Comparison of ENCODE assay signal across 11 cellular contexts in the genomic region with DNA sequence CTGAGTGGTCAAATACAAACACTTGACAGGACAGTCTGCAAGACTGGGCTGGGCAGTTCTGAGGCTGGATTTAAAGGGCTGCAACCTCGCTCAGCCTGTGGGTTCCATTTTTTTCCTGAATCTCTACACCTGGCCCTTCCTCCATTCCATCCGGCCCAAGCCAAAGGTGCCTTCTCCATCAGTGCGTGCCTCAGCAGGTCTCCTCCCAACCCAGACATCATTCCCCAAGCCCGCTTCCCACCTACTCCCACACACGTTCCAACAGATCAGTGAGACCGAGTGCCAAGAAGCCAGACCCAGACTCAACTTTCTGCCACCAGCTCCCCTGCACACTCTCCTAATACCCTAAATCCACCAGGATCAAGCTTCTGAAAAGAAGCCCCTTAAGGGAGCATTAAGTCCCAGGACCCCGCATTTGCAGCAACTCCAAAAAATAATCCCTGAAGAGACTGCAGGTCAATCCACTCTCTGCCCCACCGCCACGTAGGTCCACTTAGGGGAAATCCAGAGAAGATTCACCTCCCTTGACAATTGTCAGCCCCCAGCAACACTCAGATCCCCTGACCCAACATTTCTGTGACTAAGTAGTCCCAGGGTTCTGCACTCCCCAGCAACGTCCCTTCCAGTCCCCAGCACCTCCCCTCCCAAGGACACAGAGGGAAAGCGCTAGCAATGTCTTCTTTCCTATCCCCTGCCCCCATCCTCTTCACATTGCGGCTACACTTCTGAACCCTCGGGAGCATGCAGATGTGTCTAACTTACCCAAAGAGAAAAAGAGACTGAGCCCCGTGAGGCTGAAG. TPM values are rescaled to one million over a fixed set of nuclear protein-coding genes. Genes with fewer than 3 reads are reported as not detected.
DNase-seq lines count a peak whose midpoint lies in the region; FAIRE-seq and TF ChIP-seq lines count a peak whose summit lies in the region.
"Had no signal": no experiment of that assay in that cellular context is flagged by ENCODE, and none has a peak within 500 bp of the region (broad histone marks: within the 10 kb centered on the region; RNA-seq: fewer than 3 reads in every experiment).

No MANE protein-coding gene starts in this region.

- FAIRE-seq in astrocyte (lab: Jason Lieb, UNC): no peak

- H3K36me3 ChIP-seq in BLaER1 treated with 17β-estradiol and CSF1 and Interleukin-3, amounts not matched to agents 10 nM and 100 nM: no peaks in the 10 kb centered on the region
- no peaks in the 10 kb centered on the region for H3K36me3 ChIP-seq in astrocyte (ENCODE audit: insufficient read depth, low read length)
- no peaks in the 10 kb centered on the region for H3K36me3 ChIP-seq in iPS DF 6.9 (ENCODE audit: control insufficient read depth, insufficient read depth, low read length)
- no peaks in the 10 kb centered on the region for H3K36me3 ChIP-seq in ovary
- H3K36me3 ChIP-seq in GM23248 (ENCODE audit: low read depth): no peaks in the 10 kb centered on the region

- peaks cover 61% of the 10 kb centered on the region for H3K27me3 Mint-ChIP-seq in astrocyte (ENCODE audit: low read depth, unreplicated experiment)
- H3K27me3 Mint-ChIP-seq in activated CD4-positive, alpha-beta T cell treated with anti-CD3 and anti-CD28 coated beads, Interleukin-2, amount 10 ng/mL, durations not matched to agents 7 days and 5 days: peaks cover 11% of the 10 kb centered on the region

- no peaks in the 10 kb centered on the region for H3K9me2 ChIP-seq in GM23248 (ENCODE audit: insufficient read depth)

- no peaks in the 10 kb centered on the region for H3K27me3 ChIP-seq in BLaER1 treated with 17β-estradiol and CSF1 and Interleukin-3, amounts not matched to agents 10 nM and 100 nM
- H3K27me3 ChIP-seq in astrocyte (ENCODE audit: insufficient read depth, low read length): peaks cover 23% of the 10 kb centered on the region
- H3K27me3 ChIP-seq in iPS DF 6.9 (ENCODE audit: control insufficient read depth, insufficient read depth, low read length): peaks cover 12% of the 10 kb centered on the region
- H3K27me3 ChIP-seq in ovary: no peaks in the 10 kb centered on the region
- peaks cover 25% of the 10 kb centered on the region for H3K27me3 ChIP-seq in GM23248 (replicated peaks; ENCODE audit: insufficient read depth)

- H3K79me2 ChIP-seq in astrocyte (ENCODE audit: insufficient read depth, low read length) (no peaks in the 10 kb centered on the region), GM23248 (ENCODE audit: insufficient read depth) (no peaks in the 10 kb centered on the region)

- peaks cover 19 to 33% (median 28%) of the 10 kb centered on the region in 10 experiments for H3K4me1 ChIP-seq in BLaER1 treated with 17β-estradiol and CSF1 and Interleukin-3, amounts not matched to agents 10 nM and 100 nM
- H3K4me1 ChIP-seq in astrocyte (ENCODE audit: insufficient read depth, low read length): no peaks in the 10 kb centered on the region
- peaks cover 15% of the 10 kb centered on the region for H3K4me1 ChIP-seq in iPS DF 6.9 (ENCODE audit: control insufficient read depth, insufficient read depth, low read length)
- H3K4me1 ChIP-seq in ovary (ENCODE audit: insufficient read depth): no peaks in the 10 kb centered on the region
- no peaks in the 10 kb centered on the region for H3K4me1 ChIP-seq in GM23248 (ENCODE audit: insufficient read depth)

- in situ Hi-C loops in GM23248 (cut with MboI): no loop called here

- CTCF ChIA-PET in activated CD4-positive, alpha-beta T cell treated with anti-CD3 and anti-CD28 coated beads, Interleukin-2, amount 10 ng/mL, durations not matched to agents 7 days and 5 days (lab: Charles Lee): no interaction called here

- peak overlapping the region in 2 of 11 experiments; percentile 5 to 17; a peak in 3 of 22 replicates for H3K9ac ChIP-seq in BLaER1 treated with 17β-estradiol and CSF1 and Interleukin-3, amounts not matched to agents 10 nM and 100 nM
- no peak overlapping the region for H3K9ac ChIP-seq in astrocyte (ENCODE audit: low read length)
- no peak overlapping the region for H3K9ac ChIP-seq in GM23248

- POLR2A ChIA-PET in activated CD4-positive, alpha-beta T cell treated with anti-CD3 and anti-CD28 coated beads, Interleukin-2, amount 10 ng/mL, durations not matched to agents 7 days and 5 days (lab: Charles Lee): no interaction called here

- H3K36me3 Mint-ChIP-seq in astrocyte (ENCODE audit: low read depth, unreplicated experiment): no peaks in the 10 kb centered on the region
- no peaks in the 10 kb centered on the region for H3K36me3 Mint-ChIP-seq in activated CD4-positive, alpha-beta T cell treated with anti-CD3 and anti-CD28 coated beads, Interleukin-2, amount 10 ng/mL, durations not matched to agents 7 days and 5 days (ENCODE audit: low read depth)

- no peak for TF ChIP-seq CTCF in astrocyte (IDR thresholded peaks at IDR 0.05; ENCODE audit: insufficient read depth, low read depth, low read length)
- TF ChIP-seq CTCF in ovary (IDR thresholded peaks at IDR 0.05): no peak

- intact Hi-C loops in ovary (cut with DNase I): no loop called here

- H3K4me2 ChIP-seq in BLaER1 treated with 17β-estradiol and CSF1 and Interleukin-3, amounts not matched to agents 10 nM and 100 nM: peak overlapping the region; percentile 36 to 80 (median 61); a peak in 21 of 22 replicates
- H3K4me2 ChIP-seq in astrocyte (ENCODE audit: low read length) (peak overlapping the region; percentile 45), GM23248 (ENCODE audit: unreplicated experiment) (no peak overlapping the region)

- H2AFZ ChIP-seq in astrocyte (ENCODE audit: low read depth, low read length) (peak overlapping the region; percentile 55), GM23248 (no peak overlapping the region)

- H3K27ac Mint-ChIP-seq in astrocyte (ENCODE audit: unreplicated experiment): peak overlapping the region; percentile 34
- no peak overlapping the region for H3K27ac Mint-ChIP-seq in activated CD4-positive, alpha-beta T cell treated with anti-CD3 and anti-CD28 coated beads, Interleukin-2, amount 10 ng/mL, durations not matched to agents 7 days and 5 days

- no peak overlapping the region for H3K4me3 ChIP-seq in BLaER1 treated with 17β-estradiol and CSF1 and Interleukin-3, amounts not matched to agents 10 nM and 100 nM
- H3K4me3 ChIP-seq in astrocyte (ENCODE audit: insufficient read depth, low read depth, low read length): no peak overlapping the region
- peak overlapping the region; percentile 61; the same call in 1 of the 2 replicates for H3K4me3 ChIP-seq in iPS DF 6.9 (ENCODE audit: low read length)
- peak overlapping the region; percentile 33 for H3K4me3 ChIP-seq in ovary
- H3K4me3 ChIP-seq in GM23248: no peak overlapping the region

- DNase-seq in astrocyte (ENCODE audit: low read depth): no peak
- DNase-seq in iPS DF 6.9 (ENCODE audit: low read depth, low spot score): no peak
- no peak for DNase-seq in ovary
- no peak for DNase-seq in GM23248
- DNase-seq in NCI-H2081 treated with DMSO at 0.1 percent for 48 hours (lab: John Stamatoyannopoulos, UW): no peak
- no peak for DNase-seq in activated CD4-positive, alpha-beta T cell treated with anti-CD3 and anti-CD28 coated beads, Interleukin-2, amount 10 ng/mL, durations not matched to agents 7 days and 5 days
- DNase-seq in NCI-H1436 (lab: John Stamatoyannopoulos, UW): no peak
- DNase-seq: stimulated activated CD4-positive, alpha-beta T cell treated with anti-CD3 and anti-CD28 coated beads, Interleukin-4, amount 100 ng/mL, for 4 hours had no signal

- TF ChIP-seq POLR2A in ovary (IDR thresholded peaks at IDR 0.05): no peak

- no peaks in the 10 kb centered on the region; a peak in 1 of 22 replicates for H4K20me1 ChIP-seq in BLaER1 treated with 17β-estradiol and CSF1 and Interleukin-3, amounts not matched to agents 10 nM and 100 nM
- H4K20me1 ChIP-seq in astrocyte (ENCODE audit: insufficient read depth, low read length) (no peaks in the 10 kb centered on the region), GM23248 (ENCODE audit: insufficient read depth) (no peaks in the 10 kb centered on the region)

- no peak overlapping the region for H3K27ac ChIP-seq in BLaER1 treated with 17β-estradiol and CSF1 and Interleukin-3, amounts not matched to agents 10 nM and 100 nM
- H3K27ac ChIP-seq in astrocyte (ENCODE audit: low read depth, low read length): no peak overlapping the region
- H3K27ac ChIP-seq in iPS DF 6.9 (ENCODE audit: low read length): no peak overlapping the region
- H3K27ac ChIP-seq in ovary: no peak overlapping the region
- no peak overlapping the region for H3K27ac ChIP-seq in GM23248

- no CpG with 5 or more reads among the region's 14 CpGs for WGBS in iPS DF 6.9 (ENCODE audit: insufficient coverage, insufficient read length)
- 13 to 14% (median 14%) methylated on average over 14 of the region's 14 CpGs for WGBS in ovary, 3 donors
- WGBS in GM23248 (ENCODE audit: low coverage in 1 of 2, low lambda C conversion rate in 2 of 2, missing lambda C conversion rate in 2 of 2), 2 experiments: 27 to 30% methylated on average over 14 of the region's 14 CpGs

- H3K9me3 ChIP-seq in BLaER1 treated with 17β-estradiol and CSF1 and Interleukin-3, amounts not matched to agents 10 nM and 100 nM (replicated peaks in 1 of 11): no peaks in the 10 kb centered on the region
- H3K9me3 ChIP-seq in astrocyte (ENCODE audit: insufficient read depth, low read depth, low read length) (no peaks in the 10 kb centered on the region), iPS DF 6.9 (ENCODE audit: control insufficient read depth, insufficient read depth, low read length) (no peaks in the 10 kb centered on the region), ovary (no peaks in the 10 kb centered on the region), GM23248 (ENCODE audit: low read depth) (no peaks in the 10 kb centered on the region)

- H3F3A ChIP-seq in GM23248 (ENCODE audit: insufficient read depth): no peaks in the 10 kb centered on the region

- TF ChIP-seq EP300 in ovary (IDR thresholded peaks at IDR 0.05): no peak

- H3K4me1 Mint-ChIP-seq in astrocyte (ENCODE audit: low read depth, unreplicated experiment): peaks cover 20% of the 10 kb centered on the region
- peaks cover 13% of the 10 kb centered on the region for H3K4me1 Mint-ChIP-seq in activated CD4-positive, alpha-beta T cell treated with anti-CD3 and anti-CD28 coated beads, Interleukin-2, amount 10 ng/mL, durations not matched to agents 7 days and 5 days

- H3K9me3 Mint-ChIP-seq in astrocyte (ENCODE audit: unreplicated experiment): no peaks in the 10 kb centered on the region
- no peaks in the 10 kb centered on the region for H3K9me3 Mint-ChIP-seq in activated CD4-positive, alpha-beta T cell treated with anti-CD3 and anti-CD28 coated beads, Interleukin-2, amount 10 ng/mL, durations not matched to agents 7 days and 5 days

- peak overlapping the region; percentile 71 for H3K4me3 Mint-ChIP-seq in astrocyte (ENCODE audit: unreplicated experiment)
- no peak overlapping the region for H3K4me3 Mint-ChIP-seq in activated CD4-positive, alpha-beta T cell treated with anti-CD3 and anti-CD28 coated beads, Interleukin-2, amount 10 ng/mL, durations not matched to agents 7 days and 5 days

RNA-seq across cellular contexts. Expression of gene SCN2B, which starts 0.6 kb away (rescaled TPM):
- 0.18 and 0.29 TPM in 2 replicates for total RNA-seq in astrocyte
- total RNA-seq in ovary: 1 to 10 TPM in 2 of 7 donors, under 1 TPM in 5; 0.11 to 1.3 (median 0.35) TPM
- polyA plus RNA-seq in ovary: 1 to 10 TPM in 1 of 2 donors, under 1 TPM in 1; 0.38 to 2.1 TPM
- total RNA-seq in GM23248 (2014; rRNA removed; shearing (Covaris generic)): not detected in 2 replicates
- not detected in 2 replicates for polyA plus RNA-seq in GM23248 (2016; fragmentation: Nextera tagmentation; extraction: Ambion mirVana)
- total RNA-seq in activated CD4-positive, alpha-beta T cell treated with anti-CD3 and anti-CD28 coated beads, Interleukin-2, amount 10 ng/mL, durations not matched to agents 7 days and 5 days: not detected
- total RNA-seq: myocyte had no signal

RNA-seq across cellular contexts. Expression of gene SCN4B, which starts 23.2 kb away (rescaled TPM):
- total RNA-seq in astrocyte: 0.31 and 0.89 TPM in 2 replicates
- total RNA-seq in ovary: 1 to 10 TPM in 1 of 7 donors, under 1 TPM in 6; 0.10 to 2.9 (median 0.52) TPM
- polyA plus RNA-seq in ovary: 10 to 100 TPM in 1 of 2 donors, under 1 TPM in 1; 0.50 to 13.3 TPM
- not detected in 2 replicates for total RNA-seq in GM23248 (2014; rRNA removed; shearing (Covaris generic))
- not detected in 2 replicates for polyA plus RNA-seq in GM23248 (2016; fragmentation: Nextera tagmentation; extraction: Ambion mirVana)
- total RNA-seq in activated CD4-positive, alpha-beta T cell treated with anti-CD3 and anti-CD28 coated beads, Interleukin-2, amount 10 ng/mL, durations not matched to agents 7 days and 5 days: under 1 TPM in 1 of 2 experiments, not detected in 1; 0.10 TPM
- total RNA-seq: myocyte had no signal

RNA-seq across cellular contexts. Expression of gene JAML, which starts 49.0 kb away (rescaled TPM):
- not detected in 2 replicates for total RNA-seq in astrocyte
- 1 to 10 TPM in 6 of 7 donors, under 1 TPM in 1; 0.79 to 5.1 (median 1.8) TPM for total RNA-seq in ovary
- polyA plus RNA-seq in ovary: 10 to 100 TPM in 1 of 2 donors, 1 to 10 TPM in 1; 2.0 to 18.0 TPM
- total RNA-seq in GM23248 (2014; rRNA removed; shearing (Covaris generic)): not detected in 2 replicates
- polyA plus RNA-seq in GM23248 (2016; fragmentation: Nextera tagmentation; extraction: Ambion mirVana): not detected in 2 replicates
- 100 to 1,000 TPM; 117 to 122 TPM for total RNA-seq in activated CD4-positive, alpha-beta T cell treated with anti-CD3 and anti-CD28 coated beads, Interleukin-2, amount 10 ng/mL, durations not matched to agents 7 days and 5 days
- total RNA-seq: epithelial cell of proximal tubule, myocyte had no signal

Comparison
In these comparisons a context has a peak if more than half of its experiments do, and no peak if none do; other contexts are left out.
1. H3K4me3 ChIP-seq: peak in iPS DF 6.9 (single experiment) and ovary (single experiment); none in BLaER1 treated with 17β-estradiol and CSF1 and Interleukin-3, amounts not matched to agents 10 nM and 100 nM (0 of 10), astrocyte (single experiment) and GM23248 (single experiment).
2. RNA of gene JAML, which starts 49.0 kb away (total RNA-seq): 117 to 122 TPM in activated CD4-positive, alpha-beta T cell treated with anti-CD3 and anti-CD28 coated beads, Interleukin-2, amount 10 ng/mL, durations not matched to agents 7 days and 5 days; 0.79 to 5.1 TPM in ovary, not detected in astrocyte and not detected in GM23248; every median in the first group is over 10 times any median in the second.